In genomic region chr1:30686236-30686635, GRCh38 we compare ENCODE assay signal across 28 cellular contexts. TPM values are rescaled to one million over a fixed set of nuclear protein-coding genes. Genes with fewer than 3 reads are reported as not detected.
DNase-seq lines count a peak whose midpoint lies in the region; ATAC-seq and TF ChIP-seq lines count a peak whose summit lies in the region.
"Had no signal": no experiment of that assay in that cellular context is flagged by ENCODE, and none has a peak within 500 bp of the region (broad histone marks: within the 10 kb centered on the region; RNA-seq: fewer than 3 reads in every experiment).

No MANE protein-coding gene starts in this region.

- H2BK15ac ChIP-seq in mesendoderm (replicated peaks; ENCODE audit: low read depth) = no peak overlapping the region

- no peaks in the 10 kb centered on the region for H3K9me3 Mint-ChIP-seq in WTC11
- H3K9me3 Mint-ChIP-seq: activated CD4-positive, alpha-beta memory T cell treated with anti-CD3 and anti-CD28 coated beads, Interleukin-2, amount 10 ng/mL, durations not matched to agents 7 days and 5 days; activated naive CD4-positive, alpha-beta T cell treated with anti-CD3 and anti-CD28 coated beads for 36 hours; stimulated activated memory B cell treated with anti-CD40 and anti-IgM and Interleukin-4, amounts not matched to agents 10 μg/mL and 1 μg/mL and 100 μg/mL, for 72 hours had no signal

- H3K27ac Mint-ChIP-seq in WTC11 = no peak overlapping the region
- H3K27ac Mint-ChIP-seq: activated CD4-positive, alpha-beta memory T cell treated with anti-CD3 and anti-CD28 coated beads, Interleukin-2, amount 10 ng/mL, durations not matched to agents 7 days and 5 days; activated naive CD4-positive, alpha-beta T cell treated with anti-CD3 and anti-CD28 coated beads for 36 hours; stimulated activated memory B cell treated with anti-CD40 and anti-IgM and Interleukin-4, amounts not matched to agents 10 μg/mL and 1 μg/mL and 100 μg/mL, for 72 hours had no signal

- H3K4me1 ChIP-seq in right atrium auricular region (peaks cover 0 to 19% of the 10 kb centered on the region in 2 donors), mesendoderm (ENCODE audit: control insufficient read depth, low read depth, low read length) (peaks cover 11% of the 10 kb centered on the region), uterus (peaks cover 8 to 12% of the 10 kb centered on the region in 2 donors)

- H4K5ac ChIP-seq in mesendoderm (ENCODE audit: low read length) = no peak overlapping the region

- H3K79me2 ChIP-seq in mesendoderm (ENCODE audit: control insufficient read depth, insufficient read depth, low read length) = no peaks in the 10 kb centered on the region

- H3K4me3 ChIP-seq in right atrium auricular region (no peak overlapping the region), mesendoderm (ENCODE audit: low read length) (no peak overlapping the region), uterus (no peak overlapping the region)
- H3K4me3 ChIP-seq: BLaER1 treated with 17β-estradiol and CSF1 and Interleukin-3, amounts not matched to agents 10 nM and 100 nM; suprapubic skin had no signal

- H3K4me1 Mint-ChIP-seq in WTC11 = peaks cover 31% of the 10 kb centered on the region
- H3K4me1 Mint-ChIP-seq: activated CD4-positive, alpha-beta memory T cell treated with anti-CD3 and anti-CD28 coated beads, Interleukin-2, amount 10 ng/mL, durations not matched to agents 7 days and 5 days had no signal

- TF ChIP-seq CTCF in right atrium auricular region (IDR thresholded peaks at IDR 0.05) = no peak
- TF ChIP-seq CTCF in WTC11 (IDR thresholded peaks at IDR 0.05) = no peak
- no peak for TF ChIP-seq CTCF in uterus (IDR thresholded peaks at IDR 0.05)

- no peak overlapping the region for H3K9ac ChIP-seq in mesendoderm (ENCODE audit: low read length)
- H3K9ac ChIP-seq: BLaER1 treated with 17β-estradiol and CSF1 and Interleukin-3, amounts not matched to agents 10 nM and 100 nM had no signal

- no peak overlapping the region for H2AK5ac ChIP-seq in mesendoderm (ENCODE audit: low read length)

- H3K9me3 ChIP-seq in right atrium auricular region (no peaks in the 10 kb centered on the region), uterus (no peaks in the 10 kb centered on the region)
- H3K9me3 ChIP-seq: spleen, suprapubic skin had no signal

- H4K8ac ChIP-seq in mesendoderm (ENCODE audit: low read depth, low read length) = no peak overlapping the region

- H3K36me3 ChIP-seq in right atrium auricular region (no peaks in the 10 kb centered on the region), mesendoderm (ENCODE audit: control insufficient read depth, insufficient read depth, low read length) (no peaks in the 10 kb centered on the region), uterus (no peaks in the 10 kb centered on the region)
- H3K36me3 ChIP-seq: BLaER1 treated with 17β-estradiol and CSF1 and Interleukin-3, amounts not matched to agents 10 nM and 100 nM; spleen; suprapubic skin had no signal

- intact Hi-C loops in cardiac septum (cut with DNase I) = no loop called here
- intact Hi-C loops in uterus (cut with DNase I; ENCODE audit: low total_unique reads) = no loop called here

- H3K27ac ChIP-seq in right atrium auricular region = no peak overlapping the region
- no peak overlapping the region for H3K27ac ChIP-seq in mesendoderm (ENCODE audit: low read depth, low read length)
- peak overlapping the region; percentile 90 for H3K27ac ChIP-seq in uterus
- H3K27ac ChIP-seq: BLaER1 treated with 17β-estradiol and CSF1 and Interleukin-3, amounts not matched to agents 10 nM and 100 nM; spleen; suprapubic skin had no signal

- POLR2A ChIA-PET in WTC11 (lab: Charles Lee) = interaction anchor here (0.8 to 0.9 kb wide), 2 partner anchors 37 to 278 kb away, joined by 3 read pairs; no protein-coding TSS in a partner anchor

- no peaks in the 10 kb centered on the region for H3K79me1 ChIP-seq in mesendoderm (ENCODE audit: low read length)

- no peak overlapping the region for H3K18ac ChIP-seq in mesendoderm (ENCODE audit: low read length)

- H3K4me3 Mint-ChIP-seq in WTC11 = peak overlapping the region; percentile 58
- H3K4me3 Mint-ChIP-seq: activated CD4-positive, alpha-beta memory T cell treated with anti-CD3 and anti-CD28 coated beads, Interleukin-2, amount 10 ng/mL, durations not matched to agents 7 days and 5 days; activated naive CD4-positive, alpha-beta T cell treated with anti-CD3 and anti-CD28 coated beads for 36 hours; stimulated activated memory B cell treated with anti-CD40 and anti-IgM and Interleukin-4, amounts not matched to agents 10 μg/mL and 1 μg/mL and 100 μg/mL, for 72 hours had no signal

- H3K4ac ChIP-seq in mesendoderm (ENCODE audit: low read depth, low read length) = no peak overlapping the region

- H3K23ac ChIP-seq in mesendoderm (ENCODE audit: low read length) = no peak overlapping the region

- H3K27me3 ChIP-seq in right atrium auricular region = no peaks in the 10 kb centered on the region
- H3K27me3 ChIP-seq in mesendoderm (ENCODE audit: insufficient read depth, low read length, poor library complexity) = no peaks in the 10 kb centered on the region
- no peaks in the 10 kb centered on the region for H3K27me3 ChIP-seq in uterus

- H2BK120ac ChIP-seq in mesendoderm (ENCODE audit: low read depth, low read length) = no peak overlapping the region

- H3K56ac ChIP-seq in mesendoderm (ENCODE audit: low read length) = peak overlapping the region; percentile 84

- H3K4me2 ChIP-seq in mesendoderm (ENCODE audit: low read length) = no peak overlapping the region

- ATAC-seq in WTC11 (no peak), GM18867 (IDR thresholded peaks at IDR 0.05; ENCODE audit: unreplicated experiment) (no peak)
- ATAC-seq in activated CD4-positive, CD25-positive, alpha-beta regulatory T cell treated with anti-CD3 and anti-CD28 coated beads, Interleukin-2, amount 50 U/mL, for 24 hours = no peak

- no peaks in the 10 kb centered on the region for H3K36me3 Mint-ChIP-seq in WTC11
- H3K36me3 Mint-ChIP-seq: stimulated activated memory B cell treated with anti-CD40 and anti-IgM and Interleukin-4, amounts not matched to agents 10 μg/mL and 1 μg/mL and 100 μg/mL, for 72 hours had no signal

- peak; percentile 44 for DNase-seq in cardiac septum (ENCODE audit: low spot score)
- no peak for DNase-seq in right atrium auricular region (ENCODE audit: low spot score)
- DNase-seq in WTC11 (ENCODE audit: low spot score) = no peak
- DNase-seq in mesendoderm = no peak
- no peak for DNase-seq in uterus
- no peak for DNase-seq in A172 (ENCODE audit: low spot score)
- DNase-seq: activated CD4-positive, alpha-beta memory T cell treated with anti-CD3 and anti-CD28 coated beads, Interleukin-2, amount 10 ng/mL, durations not matched to agents 7 days and 5 days; activated CD4-positive, CD25-positive, alpha-beta regulatory T cell; activated naive CD4-positive, alpha-beta T cell treated with anti-CD3 and anti-CD28 coated beads for 36 hours; activated T-cell treated with anti-CD3 and anti-CD28 coated beads for 4 hours; cerebellar nuclear complex; DMS79 treated with DMSO at 0.1 percent for 48 hours; glutamatergic neuron; left colon; NCI-H1417; NCI-H2081 treated with DMSO at 0.1 percent for 48 hours; NCI-H345; NCI-H774; spleen; stimulated activated CD4-positive, alpha-beta T cell treated with anti-CD3 and anti-CD28 coated beads, Interleukin-2, amount 100 ng/mL, for 48 hours had no signal

- H2BK5ac ChIP-seq in mesendoderm (ENCODE audit: low read length) = no peak overlapping the region

- peaks cover 22% of the 10 kb centered on the region for H3K27me3 Mint-ChIP-seq in WTC11 (ENCODE audit: low read depth)

- peak in 1 of 2 donors; percentile 16 for TF ChIP-seq POLR2A in uterus (IDR thresholded peaks at IDR 0.05)

- CTCF ChIA-PET in WTC11 (lab: Charles Lee) = interaction anchor here (0.6 to 4.4 kb wide), 15 partner anchors 9 to 982 kb away, joined by 3 to 28 read pairs (median 6); no protein-coding TSS in a partner anchor

- WGBS in mesendoderm (ENCODE audit: extremely low coverage, insufficient coverage, low lambda C conversion rate) = no CpG with 5 or more reads among the region's 7 CpGs

TF ChIP-seq in WTC11, 78 proteins besides CTCF, POLR2A, EP300 and RAD21:
- TF ChIP-seq FOXP1 (CRISPR knock-in tag; IDR thresholded peaks at IDR 0.05; ENCODE audit: borderline replicate concordance) = no peak
- TF ChIP-seq, protein P1, sequence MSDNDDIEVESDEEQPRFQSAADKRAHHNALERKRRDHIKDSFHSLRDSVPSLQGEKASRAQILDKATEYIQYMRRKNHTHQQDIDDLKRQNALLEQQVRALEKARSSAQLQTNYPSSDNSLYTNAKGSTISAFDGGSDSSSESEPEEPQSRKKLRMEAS (CRISPR knock-in tag; IDR thresholded peaks at IDR 0.05) = peak; percentile 52
- TF ChIP-seq ZNF263 (CRISPR knock-in tag; IDR thresholded peaks at IDR 0.05; ENCODE audit: low read depth) = no peak
- TF ChIP-seq KAT7 (CRISPR knock-in tag; IDR thresholded peaks at IDR 0.05; ENCODE audit: borderline replicate concordance) = no peak
- TF ChIP-seq E2F4 (CRISPR knock-in tag; IDR thresholded peaks at IDR 0.05; ENCODE audit: borderline replicate concordance, low read depth) = no peak
- TF ChIP-seq CDX4 (CRISPR knock-in tag; IDR thresholded peaks at IDR 0.05; ENCODE audit: borderline replicate concordance) = no peak

RNA-seq across cellular contexts. Expression of gene MATN1, which starts 37.1 kb away (rescaled TPM):
- not detected for total RNA-seq in cardiac septum
- not detected for total RNA-seq in right atrium auricular region
- 0.16 to 0.25 TPM (median 0.24 TPM) in 3 replicates for total RNA-seq in WTC11 (2021)
- polyA plus RNA-seq in mesendoderm (2013, experiment 1 of 2) = 0.07 TPM
- polyA plus RNA-seq in mesendoderm (2013, experiment 2 of 2) = 0.08 TPM
- 1 to 10 TPM in 1 of 4 donors, under 1 TPM in 1, not detected in 2; 0.46 to 1.7 TPM for total RNA-seq in uterus
- total RNA-seq in A172 (2014; rRNA removed; shearing (Covaris generic)) = not detected in 2 replicates
- total RNA-seq: activated CD4-positive, alpha-beta memory T cell treated with anti-CD3 and anti-CD28 coated beads, Interleukin-2, amount 10 ng/mL, durations not matched to agents 7 days and 5 days; left colon; M059J; myocyte; Right ventricle myocardium inferior had no signal

Comparison
In these comparisons a context has a peak if more than half of its experiments do, and no peak if none do; other contexts are left out.
1. H3K27ac ChIP-seq: peak in uterus (2 of 2); none in right atrium auricular region (0 of 2) and mesendoderm (single experiment).